In the genomic region with DNA sequence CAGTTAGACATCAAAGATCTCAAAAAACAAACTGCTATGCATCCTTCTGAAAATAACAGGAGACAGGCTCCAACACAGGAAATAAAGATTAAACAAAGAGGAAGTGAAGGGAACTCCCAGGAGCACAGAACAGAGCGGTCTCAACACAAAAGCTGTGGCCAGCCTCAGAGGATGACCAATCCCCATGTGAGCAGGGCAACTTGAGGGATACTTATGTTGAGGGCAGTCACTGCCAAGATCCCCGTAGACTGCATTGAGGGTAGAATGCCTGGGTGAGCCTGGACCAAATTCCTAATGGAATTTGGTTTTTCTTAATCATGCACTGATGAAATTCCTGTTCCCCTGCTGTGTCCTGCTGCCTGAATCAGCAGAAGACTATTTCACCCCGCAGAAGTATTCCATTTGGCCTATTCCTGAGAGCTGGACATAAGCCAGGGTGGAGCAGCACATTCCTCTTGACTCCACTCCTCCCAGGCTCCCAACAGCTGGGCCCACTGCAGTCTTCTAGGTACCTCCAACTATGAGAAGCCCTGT, we compare ENCODE assay signal across 8 cellular contexts. TPM values are rescaled to one million over a fixed set of nuclear protein-coding genes. Genes with fewer than 3 reads are reported as not detected.
A peak's percentile ranks its signal among the peaks of the same experiment; 100 is the strongest.
DNase-seq lines count a peak whose midpoint lies in the region; ATAC-seq, FAIRE-seq and TF ChIP-seq lines count a peak whose summit lies in the region.

No MANE protein-coding gene starts in this region.

- DNase-seq in A549 (ENCODE audit: low read depth in 1 of 2, low spot score in 1 of 2) = peak; percentile 73 to 92
- DNase-seq in hepatocyte (ENCODE audit: low spot score) = peak; percentile 35
- no peak for DNase-seq in stimulated activated effector memory CD8-positive, alpha-beta T cell treated with anti-CD3 and anti-CD28 coated beads, Interleukin-12 subunit alpha, Interleukin-12 subunit beta, amount 100 ng/mL, for 72 hours (ENCODE audit: low spot score in 2 of 2)
- no peak for DNase-seq in NCI-H1694 (lab: John Stamatoyannopoulos, UW)
- DNase-seq in NCI-H1105 (lab: John Stamatoyannopoulos, UW) = no peak

- no peak for TF ChIP-seq CTCF in A549 (IDR thresholded peaks at IDR 0.05)
- TF ChIP-seq CTCF in hepatocyte (IDR thresholded peaks at IDR 0.05; ENCODE audit: poor library complexity) = no peak

- no peaks in the 10 kb centered on the region for H3K9me2 ChIP-seq in hepatocyte (replicated peaks; ENCODE audit: insufficient read depth)

- H4K20me1 ChIP-seq in hepatocyte (ENCODE audit: insufficient read depth, poor library complexity, severe bottlenecking) = peaks cover 2% of the 10 kb centered on the region

- peaks cover 76% of the 10 kb centered on the region for H3K79me2 ChIP-seq in hepatocyte

- ATAC-seq in A549 (peak; percentile 87 to 89), HG02610 (IDR thresholded peaks at IDR 0.05; ENCODE audit: unreplicated experiment) (peak; percentile 57), GM21737 (IDR thresholded peaks at IDR 0.05; ENCODE audit: unreplicated experiment) (no peak)
- ATAC-seq in activated T-helper 17 cell treated with anti-CD3 and anti-CD28 coated beads, Interleukin-2, amount 50 U/mL, for 72 hours (replicated peaks) = no peak
- ATAC-seq in stimulated activated effector memory CD8-positive, alpha-beta T cell treated with anti-CD3 and anti-CD28 coated beads, Interleukin-12 subunit alpha, Interleukin-12 subunit beta, amount 100 ng/mL, for 72 hours = peak; percentile 45

- POLR2A ChIA-PET in A549 (lab: Yijun Ruan, JAX) = interaction anchor here (0.8 to 2.0 kb wide), 4 partner anchors 9 to 49 kb away, joined by 3 to 15 read pairs (median 4); a partner anchor contains a TSS

- CTCF ChIA-PET in A549 (lab: Yijun Ruan, JAX) = interaction anchor here (0.7 to 2.0 kb wide), 5 partner anchors 9 to 35 kb away, joined by 3 to 7 read pairs (median 3); no protein-coding TSS in a partner anchor

- no peaks in the 10 kb centered on the region for H3K27me3 Mint-ChIP-seq in activated T-helper 17 cell treated with anti-CD3 and anti-CD28 coated beads, Interleukin-2, amount 50 U/mL, for 72 hours

- H3K9me3 ChIP-seq in A549 (no peaks in the 10 kb centered on the region), hepatocyte (ENCODE audit: low read depth) (no peaks in the 10 kb centered on the region)

- no peak for TF ChIP-seq POLR2A in A549 (IDR thresholded peaks at IDR 0.05; ENCODE audit: low read length)

- peaks cover 13% of the 10 kb centered on the region for H3K36me3 Mint-ChIP-seq in activated T-helper 17 cell treated with anti-CD3 and anti-CD28 coated beads, Interleukin-2, amount 50 U/mL, for 72 hours (ENCODE audit: low read depth)
- peaks cover 15% of the 10 kb centered on the region for H3K36me3 Mint-ChIP-seq in stimulated activated effector memory CD8-positive, alpha-beta T cell treated with anti-CD3 and anti-CD28 coated beads, Interleukin-12 subunit alpha, Interleukin-12 subunit beta, amount 100 ng/mL, for 72 hours

- peak overlapping the region; percentile 83 to 93 for H3K27ac ChIP-seq in A549
- peak overlapping the region; percentile 91 for H3K27ac ChIP-seq in hepatocyte

- H3K27ac Mint-ChIP-seq in activated T-helper 17 cell treated with anti-CD3 and anti-CD28 coated beads, Interleukin-2, amount 50 U/mL, for 72 hours = peak overlapping the region; percentile 83
- H3K27ac Mint-ChIP-seq in stimulated activated effector memory CD8-positive, alpha-beta T cell treated with anti-CD3 and anti-CD28 coated beads, Interleukin-12 subunit alpha, Interleukin-12 subunit beta, amount 100 ng/mL, for 72 hours = peak overlapping the region; percentile 4

- TF ChIP-seq EP300 in A549 (IDR thresholded peaks at IDR 0.05) = peak; percentile 83 to 94; a peak in 3 of 5 replicates

- no peak for FAIRE-seq in A549 (lab: Jason Lieb, UNC)

- TF ChIP-seq RAD21 in A549 (conservative IDR thresholded peaks at IDR 0.05 in 1 of 2, IDR thresholded peaks at IDR 0.05 in 1 of 2) = peak; percentile 17 to 52; a peak in 3 of 5 replicates

- no peaks in the 10 kb centered on the region for H3K36me3 ChIP-seq in hepatocyte (replicated peaks; ENCODE audit: insufficient read depth, low read depth)

- H3K9me3 Mint-ChIP-seq in activated T-helper 17 cell treated with anti-CD3 and anti-CD28 coated beads, Interleukin-2, amount 50 U/mL, for 72 hours = no peaks in the 10 kb centered on the region
- no peaks in the 10 kb centered on the region for H3K9me3 Mint-ChIP-seq in stimulated activated effector memory CD8-positive, alpha-beta T cell treated with anti-CD3 and anti-CD28 coated beads, Interleukin-12 subunit alpha, Interleukin-12 subunit beta, amount 100 ng/mL, for 72 hours

- H3K4me3 ChIP-seq in A549 (no peak overlapping the region), hepatocyte (no peak overlapping the region)

- WGBS in A549 (ENCODE audit: missing lambda C conversion rate) = 0% methylated on average over 3 of the region's 3 CpGs
- 88% methylated on average over 3 of the region's 3 CpGs for WGBS in hepatocyte (ENCODE audit: low lambda C conversion rate, missing lambda C conversion rate)

- H3K27me3 ChIP-seq in hepatocyte = no peaks in the 10 kb centered on the region

- peak overlapping the region; percentile 38 for H3K4me3 Mint-ChIP-seq in activated T-helper 17 cell treated with anti-CD3 and anti-CD28 coated beads, Interleukin-2, amount 50 U/mL, for 72 hours
- no peak overlapping the region for H3K4me3 Mint-ChIP-seq in stimulated activated effector memory CD8-positive, alpha-beta T cell treated with anti-CD3 and anti-CD28 coated beads, Interleukin-12 subunit alpha, Interleukin-12 subunit beta, amount 100 ng/mL, for 72 hours

- H3K4me1 ChIP-seq in A549 = peaks cover 85% of the 10 kb centered on the region
- peaks cover 48% of the 10 kb centered on the region for H3K4me1 ChIP-seq in hepatocyte (ENCODE audit: insufficient read depth)

- H3K4me2 ChIP-seq in A549 (peak overlapping the region; percentile 95), hepatocyte (peak overlapping the region; percentile 51)

- peaks cover 66% of the 10 kb centered on the region for H3K4me1 Mint-ChIP-seq in activated T-helper 17 cell treated with anti-CD3 and anti-CD28 coated beads, Interleukin-2, amount 50 U/mL, for 72 hours
- peaks cover 79% of the 10 kb centered on the region for H3K4me1 Mint-ChIP-seq in stimulated activated effector memory CD8-positive, alpha-beta T cell treated with anti-CD3 and anti-CD28 coated beads, Interleukin-12 subunit alpha, Interleukin-12 subunit beta, amount 100 ng/mL, for 72 hours

- H2AFZ ChIP-seq in hepatocyte = no peak overlapping the region

TF ChIP-seq in A549, 52 proteins besides CTCF, POLR2A, EP300 and RAD21 (continues in another document):
- TF ChIP-seq JUN (IDR thresholded peaks at IDR 0.05) (peak; percentile 74 to 92; a peak in 4 of 5 replicates), HOXB5 (CRISPR knock-in tag; IDR thresholded peaks at IDR 0.05) (no peak), ESRRA (IDR thresholded peaks at IDR 0.05; ENCODE audit: borderline replicate concordance, low read length) (no peak), KDM1A (IDR thresholded peaks at IDR 0.05; ENCODE audit: low read depth) (no peak), GATA3 (IDR thresholded peaks at IDR 0.05; ENCODE audit: borderline replicate concordance) (peak; percentile 93), TFCP2L1 (CRISPR knock-in tag; IDR thresholded peaks at IDR 0.05) (no peak)
- TF ChIP-seq, protein P1, sequence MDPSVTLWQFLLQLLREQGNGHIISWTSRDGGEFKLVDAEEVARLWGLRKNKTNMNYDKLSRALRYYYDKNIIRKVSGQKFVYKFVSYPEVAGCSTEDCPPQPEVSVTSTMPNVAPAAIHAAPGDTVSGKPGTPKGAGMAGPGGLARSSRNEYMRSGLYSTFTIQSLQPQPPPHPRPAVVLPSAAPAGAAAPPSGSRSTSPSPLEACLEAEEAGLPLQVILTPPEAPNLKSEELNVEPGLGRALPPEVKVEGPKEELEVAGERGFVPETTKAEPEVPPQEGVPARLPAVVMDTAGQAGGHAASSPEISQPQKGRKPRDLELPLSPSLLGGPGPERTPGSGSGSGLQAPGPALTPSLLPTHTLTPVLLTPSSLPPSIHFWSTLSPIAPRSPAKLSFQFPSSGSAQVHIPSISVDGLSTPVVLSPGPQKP (IDR thresholded peaks at IDR 0.05; ENCODE audit: low read depth, low read length) = no peak
- TF ChIP-seq, protein P2, sequence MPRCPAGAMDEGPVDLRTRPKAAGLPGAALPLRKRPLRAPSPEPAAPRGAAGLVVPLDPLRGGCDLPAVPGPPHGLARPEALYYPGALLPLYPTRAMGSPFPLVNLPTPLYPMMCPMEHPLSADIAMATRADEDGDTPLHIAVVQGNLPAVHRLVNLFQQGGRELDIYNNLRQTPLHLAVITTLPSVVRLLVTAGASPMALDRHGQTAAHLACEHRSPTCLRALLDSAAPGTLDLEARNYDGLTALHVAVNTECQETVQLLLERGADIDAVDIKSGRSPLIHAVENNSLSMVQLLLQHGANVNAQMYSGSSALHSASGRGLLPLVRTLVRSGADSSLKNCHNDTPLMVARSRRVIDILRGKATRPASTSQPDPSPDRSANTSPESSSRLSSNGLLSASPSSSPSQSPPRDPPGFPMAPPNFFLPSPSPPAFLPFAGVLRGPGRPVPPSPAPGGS (IDR thresholded peaks at IDR 0.05) = peak; percentile 72; the same call in 1 of the 3 replicates
- TF ChIP-seq, protein P3, sequence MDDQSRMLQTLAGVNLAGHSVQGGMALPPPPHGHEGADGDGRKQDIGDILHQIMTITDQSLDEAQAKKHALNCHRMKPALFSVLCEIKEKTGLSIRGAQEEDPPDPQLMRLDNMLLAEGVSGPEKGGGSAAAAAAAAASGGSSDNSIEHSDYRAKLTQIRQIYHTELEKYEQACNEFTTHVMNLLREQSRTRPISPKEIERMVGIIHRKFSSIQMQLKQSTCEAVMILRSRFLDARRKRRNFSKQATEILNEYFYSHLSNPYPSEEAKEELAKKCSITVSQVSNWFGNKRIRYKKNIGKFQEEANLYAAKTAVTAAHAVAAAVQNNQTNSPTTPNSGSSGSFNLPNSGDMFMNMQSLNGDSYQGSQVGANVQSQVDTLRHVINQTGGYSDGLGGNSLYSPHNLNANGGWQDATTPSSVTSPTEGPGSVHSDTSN (IDR thresholded peaks at IDR 0.05) = peak; percentile 59; the same call in 1 of the 2 replicates
- TF ChIP-seq, protein P4, sequence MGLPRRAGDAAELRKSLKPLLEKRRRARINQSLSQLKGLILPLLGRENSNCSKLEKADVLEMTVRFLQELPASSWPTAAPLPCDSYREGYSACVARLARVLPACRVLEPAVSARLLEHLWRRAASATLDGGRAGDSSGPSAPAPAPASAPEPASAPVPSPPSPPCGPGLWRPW (IDR thresholded peaks at IDR 0.05) = 0 out of 2 replicates have a peak, but pooled peaks have one; percentile 16

RNA-seq across cellular contexts. Expression of a gene that starts 49.0 kb away (rescaled TPM):
- polyA plus RNA-seq in A549 (2011; rRNA removed) = 156 and 159 TPM in 2 replicates
- polyA plus RNA-seq in A549 (2012; cell fraction: cytosol; rRNA removed) = 70.5 and 85.3 TPM in 2 replicates
- 54.7 and 109 TPM in 2 replicates for polyA plus RNA-seq in A549 (2012; cell fraction: nucleus; rRNA removed)
- polyA plus RNA-seq in A549 (2017; fragmentation: RNase III; extraction: RNeasy Plus Mini Kit Qiagen cat#74134 plus additional on column Dnase treatment) = 110 to 123 TPM (median 114 TPM) in 3 replicates
- polyA minus RNA-seq in A549 (2011; rRNA and poly(A)+ RNA removed) = 197 and 200 TPM in 2 replicates
- total RNA-seq in activated T-helper 17 cell treated with anti-CD3 and anti-CD28 coated beads, Interleukin-2, amount 50 U/mL, for 72 hours = 100 to 1,000 TPM; 123 to 142 TPM
- 102 and 104 TPM in 2 replicates for total RNA-seq in hepatocyte
- polyA plus RNA-seq in hepatocyte = 60.2 and 63.5 TPM in 2 replicates

Comparison
In these comparisons a context has a peak if more than half of its experiments do, and no peak if none do; other contexts are left out.
1. ATAC-seq: peak in A549 (2 of 2), HG02610 (single experiment) and stimulated activated effector memory CD8-positive, alpha-beta T cell treated with anti-CD3 and anti-CD28 coated beads, Interleukin-12 subunit alpha, Interleukin-12 subunit beta, amount 100 ng/mL, for 72 hours (single experiment); none in activated T-helper 17 cell treated with anti-CD3 and anti-CD28 coated beads, Interleukin-2, amount 50 U/mL, for 72 hours (single experiment) and GM21737 (single experiment).
2. DNase-seq: peak in A549 (2 of 2) and hepatocyte (single experiment); none in stimulated activated effector memory CD8-positive, alpha-beta T cell treated with anti-CD3 and anti-CD28 coated beads, Interleukin-12 subunit alpha, Interleukin-12 subunit beta, amount 100 ng/mL, for 72 hours (0 of 2), NCI-H1694 (single experiment) and NCI-H1105 (single experiment).